Comparison of ENCODE assay signal across 19 cellular contexts in the genomic region with DNA sequence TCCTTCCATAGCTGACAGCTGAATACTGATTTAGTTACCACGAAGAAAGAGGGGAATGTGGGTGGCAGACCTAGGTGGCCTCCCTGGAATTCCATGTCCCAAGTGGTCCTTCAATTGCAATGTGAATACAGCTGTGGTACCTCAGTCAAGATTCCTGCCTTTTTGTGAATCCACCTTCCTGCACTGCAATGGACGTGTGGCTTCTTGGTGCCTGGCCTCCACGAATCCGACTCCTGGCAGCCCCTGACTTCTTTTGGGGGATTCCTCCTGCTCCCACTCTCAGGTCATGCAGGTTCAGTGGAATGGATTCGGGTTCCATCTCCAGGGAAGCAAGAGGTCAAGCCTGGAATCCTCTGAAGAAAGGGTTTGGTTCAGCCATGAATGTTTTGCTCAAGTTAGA.
"Had no signal": no experiment of that assay in that cellular context is flagged by ENCODE, and none has a peak within 500 bp of the region (broad histone marks: within the 10 kb centered on the region; RNA-seq: fewer than 3 reads in every experiment).

No MANE protein-coding gene starts in this region.

- H3K9ac ChIP-seq: SK-N-SH had no signal

- H3K9me3 ChIP-seq: SK-N-SH had no signal

- H3K27ac ChIP-seq: RWPE1 had no signal

- H3K27me3 ChIP-seq: MG63 had no signal

- H3K9me2 ChIP-seq: SK-N-SH had no signal

- H3K36me3 ChIP-seq: MG63 had no signal

- H3K4me3 ChIP-seq: MG63 had no signal

- H3K4me2 ChIP-seq: SK-N-SH had no signal

- DNase-seq: IMR-90, Karpas-422, KG1, MG63, NCI-H1105 treated with DMSO at 0.1 percent for 48 hours, NCI-H1417 treated with DMSO at 0.1 percent for 48 hours, NCI-H146, NCI-H1694 treated with DMSO at 0.1 percent for 48 hours, NCI-H1930, NCI-H2081, NCI-H2107, NCI-H226, NCI-H446, NCI-H510A, NCI-H524 treated with DMSO at 0.1 percent for 48 hours, NCI-H69, SK-N-SH, SW 1271 had no signal
